ENCODE assay signal across 20 cellular contexts in genomic region chr2:60416221-60417008, GRCh38.
DNase-seq lines count a peak whose midpoint lies in the region; ATAC-seq, FAIRE-seq and TF ChIP-seq lines count a peak whose summit lies in the region.
"Had no signal": no experiment of that assay in that cellular context is flagged by ENCODE, and none has a peak within 500 bp of the region (broad histone marks: within the 10 kb centered on the region; RNA-seq: fewer than 3 reads in every experiment).

No MANE protein-coding gene starts in this region.

- TF ChIP-seq CTCF in bronchial epithelial cell (IDR thresholded peaks at IDR 0.05; ENCODE audit: insufficient read depth, low read length, severe bottlenecking) (no peak), gastrocnemius medialis (IDR thresholded peaks at IDR 0.05 in 4 of 5, conservative IDR thresholded peaks at IDR 0.05 in 1 of 5) (no peak)

- no peaks in the 10 kb centered on the region for H3K36me3 Mint-ChIP-seq in immature natural killer cell

- H3K9me3 Mint-ChIP-seq in immature natural killer cell, result peaks cover 0 to 1% (median 0%) of the 10 kb centered on the region in 6 donors

- no peaks in the 10 kb centered on the region for H3K9me3 ChIP-seq in gastrocnemius medialis
- H3K9me3 ChIP-seq: suprapubic skin had no signal

- H3K36me3 ChIP-seq in bronchial epithelial cell (ENCODE audit: control insufficient read depth, insufficient read depth, low read length) (no peaks in the 10 kb centered on the region), gastrocnemius medialis (no peaks in the 10 kb centered on the region)
- H3K36me3 ChIP-seq: suprapubic skin had no signal

- no peaks in the 10 kb centered on the region for H3K4me1 ChIP-seq in gastrocnemius medialis
- H3K4me1 ChIP-seq: suprapubic skin had no signal

- no peak for FAIRE-seq in bronchial epithelial cell (lab: Jason Lieb, UNC)
- FAIRE-seq: GM18507 had no signal

- no peak overlapping the region for H3K4me3 Mint-ChIP-seq in immature natural killer cell

- peak; percentile 99 to 100 for ATAC-seq in gastrocnemius medialis
- no peak for ATAC-seq in GM19463 (IDR thresholded peaks at IDR 0.05; ENCODE audit: unreplicated experiment)

- in situ Hi-C loops in gastrocnemius medialis (cut with MboI; ENCODE audit: low sequenced_read_pairs in 4 of 4), result no loop called here

- H3K27me3 ChIP-seq in bronchial epithelial cell (ENCODE audit: control insufficient read depth, insufficient read depth, low read length) (no peaks in the 10 kb centered on the region), gastrocnemius medialis (no peaks in the 10 kb centered on the region)
- H3K27me3 ChIP-seq: suprapubic skin had no signal

- no peak overlapping the region for H3K27ac ChIP-seq in gastrocnemius medialis
- H3K27ac ChIP-seq: C4-2B, suprapubic skin, VCaP had no signal

- peak; percentile 41 for DNase-seq in HT1080 (ENCODE audit: low read depth)
- peak; percentile 53 for DNase-seq in bronchial epithelial cell (ENCODE audit: low read depth)
- peak; percentile 27 for DNase-seq in iris pigment epithelial cell (ENCODE audit: low read depth)
- DNase-seq in gastrocnemius medialis, result peak; percentile 53 to 76
- DNase-seq in AG08395 (ENCODE audit: low spot score), result no peak
- DNase-seq in activated CD4-positive, alpha-beta T cell treated with anti-CD3 and anti-CD28 coated beads, Interleukin-2, amount 50 U/mL, for 1 hour, result no peak
- no peak for DNase-seq in immature natural killer cell
- DNase-seq: activated CD8-positive, alpha-beta memory T cell treated with anti-CD3 and anti-CD28 coated beads, Interleukin-2, amount 50 U/mL, for 4 hours; amygdala; effector CD4-positive, alpha-beta T cell; GDM1; H7; NCI-H146; NCI-H526; SIG-M5 had no signal

- no peak overlapping the region for H3K4me3 ChIP-seq in bronchial epithelial cell (ENCODE audit: low read depth, low read length)
- H3K4me3 ChIP-seq in gastrocnemius medialis, result no peak overlapping the region
- H3K4me3 ChIP-seq: suprapubic skin had no signal

- H3K27me3 Mint-ChIP-seq in immature natural killer cell (ENCODE audit: low read depth in 3 of 3), result peaks cover 3 to 6% (median 5%) of the 10 kb centered on the region in 3 donors

- peaks cover 0 to 4% of the 10 kb centered on the region in 2 donors for H3K4me1 Mint-ChIP-seq in immature natural killer cell

- H3K27ac Mint-ChIP-seq in immature natural killer cell, result no peak overlapping the region

- no peak for TF ChIP-seq POLR2A in gastrocnemius medialis (IDR thresholded peaks at IDR 0.05)

- intact Hi-C loops in gastrocnemius medialis (cut with DNase I; ENCODE audit: low total_unique reads), result no loop called here

Comparison
In these comparisons a context has a peak if more than half of its experiments do, and no peak if none do; other contexts are left out.
1. DNase-seq: peak in HT1080 (single experiment), bronchial epithelial cell (single experiment), iris pigment epithelial cell (single experiment) and gastrocnemius medialis (2 of 2); none in AG08395 (single experiment), activated CD4-positive, alpha-beta T cell treated with anti-CD3 and anti-CD28 coated beads, Interleukin-2, amount 50 U/mL, for 1 hour (single experiment) and immature natural killer cell (0 of 3).